In the genomic region with DNA sequence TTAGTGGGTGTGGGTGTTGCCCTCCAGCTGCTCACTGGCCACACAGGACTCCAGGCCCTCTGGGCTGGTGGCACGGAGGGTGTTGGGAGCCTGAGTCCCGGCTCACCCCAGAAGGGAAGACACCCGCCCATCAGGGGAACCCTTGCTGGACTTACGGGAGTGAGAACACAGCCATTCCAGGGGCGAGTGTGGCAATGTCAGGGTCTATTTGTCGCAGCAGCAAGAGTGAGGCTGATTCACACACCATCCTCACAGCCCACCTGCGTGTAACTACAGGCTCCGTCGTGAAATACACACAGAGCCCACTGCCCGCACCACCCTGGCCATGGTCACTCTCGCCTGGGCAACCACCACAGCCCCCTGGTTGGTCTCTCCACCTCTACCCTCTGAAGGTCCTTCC, we compare ENCODE assay signal across 16 cellular contexts. TPM values are rescaled to one million over a fixed set of nuclear protein-coding genes. Genes with fewer than 3 reads are reported as not detected.
DNase-seq lines count a peak whose midpoint lies in the region; ATAC-seq, FAIRE-seq and TF ChIP-seq lines count a peak whose summit lies in the region.
"Had no signal": no experiment of that assay in that cellular context is flagged by ENCODE, and none has a peak within 500 bp of the region (broad histone marks: within the 10 kb centered on the region; RNA-seq: fewer than 3 reads in every experiment).

No MANE protein-coding gene starts in this region.

- H3F3A ChIP-seq in GM23338 (replicated peaks; ENCODE audit: low read depth): no peaks in the 10 kb centered on the region

- TF ChIP-seq CTCF in GM23338 (conservative IDR thresholded peaks at IDR 0.05; ENCODE audit: low read depth in 2 of 2): no peak
- TF ChIP-seq CTCF in bronchial epithelial cell (IDR thresholded peaks at IDR 0.05; ENCODE audit: insufficient read depth, low read length, severe bottlenecking): no peak
- TF ChIP-seq CTCF in tibial artery (IDR thresholded peaks at IDR 0.05): no peak

- H3K79me2 ChIP-seq in GM23338 (replicated peaks; ENCODE audit: insufficient read depth): no peaks in the 10 kb centered on the region

- no peak for ATAC-seq in GM23338
- no peak for ATAC-seq in stimulated activated naive B cell treated with anti-CD40 and anti-IgM and Interleukin-4, amounts not matched to agents 10 μg/mL and 1 μg/mL and 100 μg/mL, for 72 hours (replicated peaks)

- H3K9me3 Mint-ChIP-seq in GM23338: no peaks in the 10 kb centered on the region; the same call in 2 of the 3 replicates
- no peaks in the 10 kb centered on the region for H3K9me3 Mint-ChIP-seq in stimulated activated naive B cell treated with anti-CD40 and anti-IgM and Interleukin-4, amounts not matched to agents 10 μg/mL and 1 μg/mL and 100 μg/mL, for 72 hours
- no peaks in the 10 kb centered on the region for H3K9me3 Mint-ChIP-seq in activated T-helper 1 cell treated with anti-CD3 and anti-CD28 coated beads, Interleukin-12 subunit alpha, Interleukin-12 subunit beta, Interleukin-2, Interleukin-4 antibody, amounts not matched to agents 30 ng/mL and 10 ng/mL and 1 ng/mL, durations not matched to agents 14 hours and 24 hours and 36 hours
- H3K9me3 Mint-ChIP-seq: CD4-positive, CD25-positive, alpha-beta regulatory T cell had no signal

- no peak overlapping the region for H3K4me3 Mint-ChIP-seq in GM23338
- no peak overlapping the region for H3K4me3 Mint-ChIP-seq in stimulated activated naive B cell treated with anti-CD40 and anti-IgM and Interleukin-4, amounts not matched to agents 10 μg/mL and 1 μg/mL and 100 μg/mL, for 72 hours
- no peak overlapping the region for H3K4me3 Mint-ChIP-seq in activated T-helper 1 cell treated with anti-CD3 and anti-CD28 coated beads, Interleukin-12 subunit alpha, Interleukin-12 subunit beta, Interleukin-2, Interleukin-4 antibody, amounts not matched to agents 30 ng/mL and 10 ng/mL and 1 ng/mL, durations not matched to agents 14 hours and 24 hours and 36 hours
- H3K4me3 Mint-ChIP-seq: CD4-positive, CD25-positive, alpha-beta regulatory T cell had no signal

- intact Hi-C loops in tibial artery (cut with DNase I; ENCODE audit: low total_unique reads): no loop called here
- intact Hi-C loops in activated T-helper 1 cell treated with anti-CD3 and anti-CD28 coated beads, Interleukin-12 subunit alpha, Interleukin-12 subunit beta, Interleukin-2, Interleukin-4 antibody, amounts not matched to agents 30 ng/mL and 10 ng/mL and 1 ng/mL, durations not matched to agents 14 hours and 24 hours and 36 hours (cut with micrococcal nuclease): no loop called here

- H3K4me2 ChIP-seq in GM23338: no peak overlapping the region
- H3K4me2 ChIP-seq: BLaER1 treated with 17β-estradiol and CSF1 and Interleukin-3, amounts not matched to agents 10 nM and 100 nM had no signal

- no peak overlapping the region for H3K27ac Mint-ChIP-seq in GM23338
- H3K27ac Mint-ChIP-seq in stimulated activated naive B cell treated with anti-CD40 and anti-IgM and Interleukin-4, amounts not matched to agents 10 μg/mL and 1 μg/mL and 100 μg/mL, for 72 hours: peak overlapping the region; percentile 62
- no peak overlapping the region for H3K27ac Mint-ChIP-seq in activated T-helper 1 cell treated with anti-CD3 and anti-CD28 coated beads, Interleukin-12 subunit alpha, Interleukin-12 subunit beta, Interleukin-2, Interleukin-4 antibody, amounts not matched to agents 30 ng/mL and 10 ng/mL and 1 ng/mL, durations not matched to agents 14 hours and 24 hours and 36 hours
- H3K27ac Mint-ChIP-seq: CD4-positive, CD25-positive, alpha-beta regulatory T cell had no signal

- H3K36me3 ChIP-seq in GM23338 (ENCODE audit: insufficient read depth): no peaks in the 10 kb centered on the region
- no peaks in the 10 kb centered on the region for H3K36me3 ChIP-seq in bronchial epithelial cell (ENCODE audit: control insufficient read depth, insufficient read depth, low read length)
- peaks cover 0 to 7% (median 0%) of the 10 kb centered on the region in 3 donors for H3K36me3 ChIP-seq in tibial artery
- H3K36me3 ChIP-seq: HAP-1 had no signal

- no peaks in the 10 kb centered on the region for H3K9me3 ChIP-seq in tibial artery
- H3K9me3 ChIP-seq: BLaER1 treated with 17β-estradiol and CSF1 and Interleukin-3, amounts not matched to agents 10 nM and 100 nM; HAP-1 had no signal

- no peaks in the 10 kb centered on the region; the same call in 2 of the 3 replicates for H3K4me1 Mint-ChIP-seq in GM23338
- H3K4me1 Mint-ChIP-seq in stimulated activated naive B cell treated with anti-CD40 and anti-IgM and Interleukin-4, amounts not matched to agents 10 μg/mL and 1 μg/mL and 100 μg/mL, for 72 hours: no peaks in the 10 kb centered on the region
- H3K4me1 Mint-ChIP-seq in activated T-helper 1 cell treated with anti-CD3 and anti-CD28 coated beads, Interleukin-12 subunit alpha, Interleukin-12 subunit beta, Interleukin-2, Interleukin-4 antibody, amounts not matched to agents 30 ng/mL and 10 ng/mL and 1 ng/mL, durations not matched to agents 14 hours and 24 hours and 36 hours (ENCODE audit: low read depth): no peaks in the 10 kb centered on the region

- H3K4me1 ChIP-seq in GM23338 (ENCODE audit: insufficient read depth) (no peaks in the 10 kb centered on the region), tibial artery (no peaks in the 10 kb centered on the region)
- H3K4me1 ChIP-seq: HAP-1 had no signal

- H3K27ac ChIP-seq in GM23338 (ENCODE audit: low read depth) (no peak overlapping the region), tibial artery (no peak overlapping the region)
- H3K27ac ChIP-seq: BLaER1 treated with 17β-estradiol and CSF1 and Interleukin-3, amounts not matched to agents 10 nM and 100 nM had no signal

- H3K36me3 Mint-ChIP-seq in GM23338 (ENCODE audit: low read depth): no peaks in the 10 kb centered on the region
- H3K36me3 Mint-ChIP-seq in stimulated activated naive B cell treated with anti-CD40 and anti-IgM and Interleukin-4, amounts not matched to agents 10 μg/mL and 1 μg/mL and 100 μg/mL, for 72 hours: peaks cover under 1 to 2% of the 10 kb centered on the region in 2 donors
- no peaks in the 10 kb centered on the region for H3K36me3 Mint-ChIP-seq in activated T-helper 1 cell treated with anti-CD3 and anti-CD28 coated beads, Interleukin-12 subunit alpha, Interleukin-12 subunit beta, Interleukin-2, Interleukin-4 antibody, amounts not matched to agents 30 ng/mL and 10 ng/mL and 1 ng/mL, durations not matched to agents 14 hours and 24 hours and 36 hours (ENCODE audit: low read depth)
- H3K36me3 Mint-ChIP-seq: CD4-positive, CD25-positive, alpha-beta regulatory T cell had no signal

- no peaks in the 10 kb centered on the region for H3K9me2 ChIP-seq in GM23338 (ENCODE audit: insufficient read depth)

- DNase-seq in GM23338 (ENCODE audit: low spot score) (no peak), bronchial epithelial cell (ENCODE audit: low read depth) (no peak), tibial artery (no peak)
- no peak for DNase-seq in stimulated activated naive B cell treated with anti-CD40 and anti-IgM and Interleukin-4, amounts not matched to agents 10 μg/mL and 1 μg/mL and 100 μg/mL, for 72 hours
- DNase-seq in activated T-helper 1 cell treated with anti-CD3 and anti-CD28 coated beads, Interleukin-12 subunit alpha, Interleukin-12 subunit beta, Interleukin-2, Interleukin-4 antibody, amounts not matched to agents 30 ng/mL and 10 ng/mL and 1 ng/mL, durations not matched to agents 14 hours and 24 hours and 36 hours (ENCODE audit: low spot score): no peak
- DNase-seq: ACHN; Calu3; CD4-positive, CD25-positive, alpha-beta regulatory T cell; DMS 273 treated with DMSO at 0.1 percent for 48 hours; GOT3 had no signal

- no peak overlapping the region for H2AFZ ChIP-seq in GM23338

- peaks cover 11% of the 10 kb centered on the region for H3K27me3 Mint-ChIP-seq in GM23338 (ENCODE audit: insufficient read depth, low read depth, poor library complexity)
- H3K27me3 Mint-ChIP-seq in stimulated activated naive B cell treated with anti-CD40 and anti-IgM and Interleukin-4, amounts not matched to agents 10 μg/mL and 1 μg/mL and 100 μg/mL, for 72 hours: peaks cover 6 to 7% of the 10 kb centered on the region in 2 donors
- H3K27me3 Mint-ChIP-seq in activated T-helper 1 cell treated with anti-CD3 and anti-CD28 coated beads, Interleukin-12 subunit alpha, Interleukin-12 subunit beta, Interleukin-2, Interleukin-4 antibody, amounts not matched to agents 30 ng/mL and 10 ng/mL and 1 ng/mL, durations not matched to agents 14 hours and 24 hours and 36 hours (ENCODE audit: insufficient read depth): no peaks in the 10 kb centered on the region
- H3K27me3 Mint-ChIP-seq: CD4-positive, CD25-positive, alpha-beta regulatory T cell had no signal

- peak; percentile 66 for FAIRE-seq in bronchial epithelial cell (lab: Jason Lieb, UNC)
- FAIRE-seq: GM12891 had no signal

- no peaks in the 10 kb centered on the region for H4K20me1 ChIP-seq in GM23338 (replicated peaks; ENCODE audit: insufficient read depth)

- H3K4me3 ChIP-seq in GM23338 (no peak overlapping the region), bronchial epithelial cell (ENCODE audit: low read depth, low read length) (no peak overlapping the region), tibial artery (no peak overlapping the region)
- H3K4me3 ChIP-seq: BLaER1 treated with 17β-estradiol and CSF1 and Interleukin-3, amounts not matched to agents 10 nM and 100 nM; HAP-1 had no signal

- H3K27me3 ChIP-seq in GM23338 (ENCODE audit: insufficient read depth): no peaks in the 10 kb centered on the region
- peaks cover 1% of the 10 kb centered on the region for H3K27me3 ChIP-seq in bronchial epithelial cell (ENCODE audit: control insufficient read depth, insufficient read depth, low read length)
- H3K27me3 ChIP-seq in tibial artery: peaks cover 0 to 59% of the 10 kb centered on the region in 2 donors

RNA-seq across cellular contexts. Expression of gene AATK, which starts 17.8 kb away (rescaled TPM):
- total RNA-seq in GM23338 (2014; rRNA removed; shearing (Covaris generic)): 2.3 and 5.0 TPM in 2 replicates
- 1.1 and 1.3 TPM in 2 replicates for polyA plus RNA-seq in GM23338 (2016; fragmentation: Nextera tagmentation; extraction: Ambion mirVana)
- total RNA-seq in bronchial epithelial cell: 0.51 and 0.79 TPM in 2 replicates
- 0.61 and 0.62 TPM in 2 replicates for total RNA-seq in activated T-helper 1 cell treated with anti-CD3 and anti-CD28 coated beads, Interleukin-12 subunit alpha, Interleukin-12 subunit beta, Interleukin-2, Interleukin-4 antibody, amounts not matched to agents 30 ng/mL and 10 ng/mL and 1 ng/mL, durations not matched to agents 14 hours and 24 hours and 36 hours
- total RNA-seq: Calu3; CD4-positive, CD25-positive, alpha-beta regulatory T cell had no signal

RNA-seq across cellular contexts. Expression of gene PVALEF, which starts 18.5 kb away (rescaled TPM):
- not detected in 2 replicates for total RNA-seq in GM23338 (2014; rRNA removed; shearing (Covaris generic))
- polyA plus RNA-seq in GM23338 (2016; fragmentation: Nextera tagmentation; extraction: Ambion mirVana): not detected in 2 replicates
- not detected in 2 replicates for total RNA-seq in bronchial epithelial cell
- not detected in 2 replicates for total RNA-seq in activated T-helper 1 cell treated with anti-CD3 and anti-CD28 coated beads, Interleukin-12 subunit alpha, Interleukin-12 subunit beta, Interleukin-2, Interleukin-4 antibody, amounts not matched to agents 30 ng/mL and 10 ng/mL and 1 ng/mL, durations not matched to agents 14 hours and 24 hours and 36 hours
- total RNA-seq: A172; Calu3; CD4-positive, CD25-positive, alpha-beta regulatory T cell; G401; HT-29 had no signal
- polyA plus RNA-seq: CD4-positive, CD25-positive, alpha-beta regulatory T cell had no signal

RNA-seq across cellular contexts. Expression of gene CEP131, which starts 39.0 kb away (rescaled TPM):
- total RNA-seq in GM23338 (2014; rRNA removed; shearing (Covaris generic)): 29.0 and 35.5 TPM in 2 replicates
- 26.8 and 29.4 TPM in 2 replicates for polyA plus RNA-seq in GM23338 (2016; fragmentation: Nextera tagmentation; extraction: Ambion mirVana)
- 7.9 and 9.2 TPM in 2 replicates for total RNA-seq in bronchial epithelial cell
- total RNA-seq in activated T-helper 1 cell treated with anti-CD3 and anti-CD28 coated beads, Interleukin-12 subunit alpha, Interleukin-12 subunit beta, Interleukin-2, Interleukin-4 antibody, amounts not matched to agents 30 ng/mL and 10 ng/mL and 1 ng/mL, durations not matched to agents 14 hours and 24 hours and 36 hours: 17.5 and 18.7 TPM in 2 replicates

RNA-seq across cellular contexts. Expression of gene TEPSIN, which starts 55.0 kb away (rescaled TPM):
- 25.3 and 37.5 TPM in 2 replicates for total RNA-seq in GM23338 (2014; rRNA removed; shearing (Covaris generic))
- polyA plus RNA-seq in GM23338 (2016; fragmentation: Nextera tagmentation; extraction: Ambion mirVana): 4.4 and 5.5 TPM in 2 replicates
- total RNA-seq in bronchial epithelial cell: 5.8 and 7.8 TPM in 2 replicates
- 37.7 and 41.0 TPM in 2 replicates for total RNA-seq in activated T-helper 1 cell treated with anti-CD3 and anti-CD28 coated beads, Interleukin-12 subunit alpha, Interleukin-12 subunit beta, Interleukin-2, Interleukin-4 antibody, amounts not matched to agents 30 ng/mL and 10 ng/mL and 1 ng/mL, durations not matched to agents 14 hours and 24 hours and 36 hours

RNA-seq across cellular contexts. Expression of gene NDUFAF8, which starts 55.3 kb away (rescaled TPM):
- 17.9 and 21.5 TPM in 2 replicates for total RNA-seq in GM23338 (2014; rRNA removed; shearing (Covaris generic))
- 156 and 175 TPM in 2 replicates for polyA plus RNA-seq in GM23338 (2016; fragmentation: Nextera tagmentation; extraction: Ambion mirVana)
- total RNA-seq in bronchial epithelial cell: 31.6 and 49.2 TPM in 2 replicates
- 71.9 and 78.3 TPM in 2 replicates for total RNA-seq in activated T-helper 1 cell treated with anti-CD3 and anti-CD28 coated beads, Interleukin-12 subunit alpha, Interleukin-12 subunit beta, Interleukin-2, Interleukin-4 antibody, amounts not matched to agents 30 ng/mL and 10 ng/mL and 1 ng/mL, durations not matched to agents 14 hours and 24 hours and 36 hours
